ENCODE assay signal across 36 cellular contexts in the genomic region with DNA sequence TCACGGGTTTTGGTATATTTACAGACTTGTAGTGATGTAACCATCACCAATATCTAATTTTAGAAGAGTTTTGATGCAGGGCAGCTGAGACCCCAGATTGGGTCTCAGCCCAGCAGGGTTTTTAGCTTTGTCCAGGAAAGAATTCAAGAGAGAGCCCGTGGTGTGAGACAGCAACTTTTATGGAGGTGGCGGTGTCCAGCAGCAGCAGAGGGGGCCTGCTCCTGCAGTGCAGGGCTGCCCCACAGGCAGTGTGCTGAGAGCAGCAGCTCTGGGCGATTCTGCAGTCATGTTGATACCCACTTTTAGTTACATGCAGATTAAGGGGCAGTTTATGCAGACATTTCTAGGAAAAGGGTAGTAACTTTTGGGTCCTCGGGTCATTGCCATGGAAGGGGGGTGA.
"Had no signal": no experiment of that assay in that cellular context is flagged by ENCODE, and none has a peak within 500 bp of the region (broad histone marks: within the 10 kb centered on the region; RNA-seq: fewer than 3 reads in every experiment).

No MANE protein-coding gene starts in this region.

- H3K27ac Mint-ChIP-seq: activated naive CD4-positive, alpha-beta T cell treated with anti-CD3 and anti-CD28 coated beads for 36 hours; activated naive CD8-positive, alpha-beta T cell treated with anti-CD3 and anti-CD28 coated beads for 36 hours; activated T-helper 1 cell treated with anti-CD3 and anti-CD28 coated beads, Interleukin-12 subunit alpha, Interleukin-12 subunit beta, Interleukin-2, Interleukin-4 antibody, amounts not matched to agents 30 ng/mL and 10 ng/mL and 1 ng/mL, durations not matched to agents 14 hours and 24 hours and 36 hours; mesothelial cell of epicardium; stimulated activated naive B cell treated with anti-CD40 and anti-IgM and Interleukin-4, amounts not matched to agents 10 μg/mL and 1 μg/mL and 100 μg/mL, for 72 hours; T-helper 2 cell treated with Interferon-gamma antibody and Interleukin-4, amounts not matched to agents 5 μg/mL and 100 μg/mL, for 36 hours had no signal

- H3K9me3 Mint-ChIP-seq: activated naive CD4-positive, alpha-beta T cell treated with anti-CD3 and anti-CD28 coated beads for 36 hours; activated naive CD8-positive, alpha-beta T cell treated with anti-CD3 and anti-CD28 coated beads for 36 hours; activated T-helper 1 cell treated with anti-CD3 and anti-CD28 coated beads, Interleukin-12 subunit alpha, Interleukin-12 subunit beta, Interleukin-2, Interleukin-4 antibody, amounts not matched to agents 30 ng/mL and 10 ng/mL and 1 ng/mL, durations not matched to agents 14 hours and 24 hours and 36 hours; immature natural killer cell; mesothelial cell of epicardium; naive thymus-derived CD8-positive, alpha-beta T cell; stimulated activated naive B cell treated with anti-CD40 and anti-IgM and Interleukin-4, amounts not matched to agents 10 μg/mL and 1 μg/mL and 100 μg/mL, for 72 hours; T-helper 2 cell treated with Interferon-gamma antibody and Interleukin-4, amounts not matched to agents 5 μg/mL and 100 μg/mL, for 36 hours had no signal

- H3K36me3 Mint-ChIP-seq: activated naive CD8-positive, alpha-beta T cell treated with anti-CD3 and anti-CD28 coated beads for 36 hours; naive thymus-derived CD8-positive, alpha-beta T cell had no signal

- ATAC-seq: body of pancreas; foreskin keratinocyte; heart left ventricle; left colon; naive thymus-derived CD8-positive, alpha-beta T cell; pancreas; stimulated activated naive B cell treated with anti-CD40 and anti-IgM and Interleukin-4, amounts not matched to agents 10 μg/mL and 1 μg/mL and 100 μg/mL, for 72 hours had no signal

- H3K36me3 ChIP-seq: adrenal gland, cardiac muscle cell, esophagus muscularis mucosa, heart left ventricle, pancreas, prostate gland, stomach, thyroid gland, upper lobe of left lung had no signal

- H3K9me3 ChIP-seq: adrenal gland, body of pancreas, esophagus muscularis mucosa, heart left ventricle, pancreas, prostate gland, stomach, thyroid gland, upper lobe of left lung had no signal

- H3K4me3 Mint-ChIP-seq: activated naive CD4-positive, alpha-beta T cell treated with anti-CD3 and anti-CD28 coated beads for 36 hours; activated naive CD8-positive, alpha-beta T cell treated with anti-CD3 and anti-CD28 coated beads for 36 hours; activated T-helper 1 cell treated with anti-CD3 and anti-CD28 coated beads, Interleukin-12 subunit alpha, Interleukin-12 subunit beta, Interleukin-2, Interleukin-4 antibody, amounts not matched to agents 30 ng/mL and 10 ng/mL and 1 ng/mL, durations not matched to agents 14 hours and 24 hours and 36 hours had no signal

- H3K4me3 ChIP-seq: adrenal gland, body of pancreas, cardiac muscle cell, coronary artery, esophagus muscularis mucosa, heart left ventricle, pancreas, prostate gland, stomach, thyroid gland, upper lobe of left lung had no signal

- H3K27me3 ChIP-seq: adrenal gland, body of pancreas, cardiac muscle cell, esophagus muscularis mucosa, foreskin keratinocyte, heart left ventricle, pancreas, stomach, thyroid gland, upper lobe of left lung had no signal

- H3K4me1 ChIP-seq: foreskin keratinocyte had no signal

- DNase-seq: activated CD4-positive, alpha-beta T cell treated with anti-CD3 and anti-CD28 coated beads for 4 hours; activated CD4-positive, alpha-beta T cell treated with anti-CD3 and anti-CD28 coated beads, Interleukin-2, amount 50 U/mL, for 4 hours; activated effector memory CD4-positive, alpha-beta T cell treated with anti-CD3 and anti-CD28 coated beads, Interleukin-2, amount 50 U/mL, for 16 hours; activated naive CD4-positive, alpha-beta T cell treated with anti-CD3 and anti-CD28 coated beads for 36 hours; activated naive CD8-positive, alpha-beta T cell treated with anti-CD3 and anti-CD28 coated beads for 36 hours; activated T-cell treated with anti-CD3 and anti-CD28 coated beads for 4 hours; adrenal gland; aorta; body of pancreas; cerebellar nuclear complex; foreskin keratinocyte; heart left ventricle; hypothalamus; immature natural killer cell; kidney; left colon; mammary epithelial cell; nucleus accumbens; pancreas; retina; stimulated activated CD4-positive, alpha-beta T cell treated with anti-CD3 and anti-CD28 coated beads, Interleukin-15, amount 100 ng/mL, for 24 hours; stimulated activated CD4-positive, alpha-beta T cell treated with anti-CD3 and anti-CD28 coated beads, Interleukin-2, amount 100 ng/mL, for 24 hours; stimulated activated naive B cell treated with anti-CD40 and anti-IgM and Interleukin-4, amounts not matched to agents 10 μg/mL and 1 μg/mL and 100 μg/mL, for 72 hours; stomach; T-helper 1 cell; thyroid gland; upper lobe of left lung had no signal

- H3K27ac ChIP-seq: adrenal gland, body of pancreas, cardiac muscle cell, coronary artery, esophagus muscularis mucosa, foreskin keratinocyte, heart left ventricle, pancreas, prostate gland, stomach, thyroid gland, upper lobe of left lung, VCaP had no signal
